ENCODE assay signal across 16 cellular contexts in the genomic region with DNA sequence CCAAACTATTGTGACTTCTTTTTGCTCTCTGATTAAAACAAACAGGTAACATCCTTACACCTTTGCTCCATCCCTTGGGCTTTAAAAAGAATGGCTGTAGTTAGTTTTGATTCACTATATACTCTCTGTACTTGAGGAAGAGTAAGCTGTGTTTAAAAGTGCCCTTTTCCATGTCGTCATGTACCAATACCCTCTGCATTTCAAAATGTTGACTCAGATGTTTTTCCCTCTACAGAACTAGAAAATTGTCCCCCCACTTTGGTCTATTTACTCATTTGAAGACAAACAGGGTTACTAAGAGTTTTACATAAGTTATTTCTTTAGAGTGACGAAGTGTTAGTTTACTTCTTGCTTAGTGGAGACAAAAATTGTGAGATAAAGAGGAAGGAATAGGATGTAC.
DNase-seq lines count a peak whose midpoint lies in the region; ATAC-seq and TF ChIP-seq lines count a peak whose summit lies in the region.
"Had no signal": no experiment of that assay in that cellular context is flagged by ENCODE, and none has a peak within 500 bp of the region (broad histone marks: within the 10 kb centered on the region; RNA-seq: fewer than 3 reads in every experiment).

No MANE protein-coding gene starts in this region.

- no peak overlapping the region for H3K4me3 Mint-ChIP-seq in activated B cell treated with CpG ODN at 0.5 μM for 24 hours
- H3K4me3 Mint-ChIP-seq in stimulated activated effector memory CD8-positive, alpha-beta T cell treated with anti-CD3 and anti-CD28 coated beads, Interleukin-12 subunit alpha, Interleukin-12 subunit beta, amount 100 ng/mL, for 72 hours, result no peak overlapping the region
- H3K4me3 Mint-ChIP-seq: IgD-negative memory B cell had no signal

- H3K9me3 ChIP-seq in cardiac muscle cell (ENCODE audit: low read depth) (no peaks in the 10 kb centered on the region), right cardiac atrium (ENCODE audit: control insufficient read depth, low read length) (no peaks in the 10 kb centered on the region), left ventricle myocardium inferior (replicated peaks) (no peaks in the 10 kb centered on the region)

- TF ChIP-seq CTCF in cardiac muscle cell (IDR thresholded peaks at IDR 0.05; ENCODE audit: low read depth, low read length) (no peak), activated B cell treated with CpG ODN at 0.5 μM for 24 hours (IDR thresholded peaks at IDR 0.05) (no peak), fibroblast of villous mesenchyme (IDR thresholded peaks at IDR 0.05; ENCODE audit: insufficient read depth, low read depth, low read length) (no peak), left ventricle myocardium inferior (IDR thresholded peaks at IDR 0.05; ENCODE audit: borderline replicate concordance) (no peak)

- no peak for ATAC-seq in right cardiac atrium
- no peak for ATAC-seq in activated B cell treated with CpG ODN at 0.5 μM for 24 hours (ENCODE audit: low read depth)
- ATAC-seq in stimulated activated effector memory CD8-positive, alpha-beta T cell treated with anti-CD3 and anti-CD28 coated beads, Interleukin-12 subunit alpha, Interleukin-12 subunit beta, amount 100 ng/mL, for 72 hours, result no peak
- ATAC-seq in GM19328 (IDR thresholded peaks at IDR 0.05; ENCODE audit: unreplicated experiment), result no peak
- no peak for ATAC-seq in left cardiac atrium

- CTCF ChIA-PET in activated B cell treated with CpG ODN at 0.5 μM for 24 hours (lab: Charles Lee), result no interaction called here

- WGBS in right cardiac atrium, result 97% methylated on average over 2 of the region's 2 CpGs

- DNase-seq in cardiac muscle cell (ENCODE audit: low read depth in 1 of 2, low spot score in 1 of 2) (no peak), right cardiac atrium (no peak), activated B cell treated with CpG ODN at 0.5 μM for 24 hours (no peak), fibroblast of villous mesenchyme (ENCODE audit: low read depth) (peak; percentile 36), left ventricle myocardium inferior (no peak), left cardiac atrium (no peak)
- DNase-seq in stimulated activated effector memory CD8-positive, alpha-beta T cell treated with anti-CD3 and anti-CD28 coated beads, Interleukin-12 subunit alpha, Interleukin-12 subunit beta, amount 100 ng/mL, for 72 hours (ENCODE audit: low spot score in 2 of 2), result no peak
- DNase-seq: central memory CD4-positive, alpha-beta T cell; effector memory CD4-positive, alpha-beta T cell; GF-D8; hypothalamus; MV-4-11; NCI-H2029 treated with DMSO at 0.1 percent for 48 hours; SW 1271 had no signal

- H3K4me3 ChIP-seq in cardiac muscle cell (no peak overlapping the region), right cardiac atrium (ENCODE audit: low read length) (no peak overlapping the region), fibroblast of villous mesenchyme (ENCODE audit: low read depth, low read length) (no peak overlapping the region), left ventricle myocardium inferior (no peak overlapping the region)

- H3K27me3 Mint-ChIP-seq in activated B cell treated with CpG ODN at 0.5 μM for 24 hours, result no peaks in the 10 kb centered on the region
- H3K27me3 Mint-ChIP-seq: IgD-negative memory B cell had no signal

- peak overlapping the region; percentile 35 for H3K27ac ChIP-seq in cardiac muscle cell
- H3K27ac ChIP-seq in right cardiac atrium (ENCODE audit: low read length), result no peak overlapping the region
- H3K27ac ChIP-seq in left ventricle myocardium inferior (replicated peaks), result no peak overlapping the region

- H3K27me3 ChIP-seq in cardiac muscle cell, result no peaks in the 10 kb centered on the region
- H3K27me3 ChIP-seq in right cardiac atrium (ENCODE audit: control insufficient read depth, insufficient read depth), result no peaks in the 10 kb centered on the region
- H3K27me3 ChIP-seq in left ventricle myocardium inferior (ENCODE audit: low read depth), result no peaks in the 10 kb centered on the region

- peak overlapping the region; percentile 21 for H3K27ac Mint-ChIP-seq in activated B cell treated with CpG ODN at 0.5 μM for 24 hours
- peak overlapping the region; percentile 70 for H3K27ac Mint-ChIP-seq in stimulated activated effector memory CD8-positive, alpha-beta T cell treated with anti-CD3 and anti-CD28 coated beads, Interleukin-12 subunit alpha, Interleukin-12 subunit beta, amount 100 ng/mL, for 72 hours

- H3K4me1 ChIP-seq in cardiac muscle cell (ENCODE audit: low read depth), result no peaks in the 10 kb centered on the region
- H3K4me1 ChIP-seq in right cardiac atrium (ENCODE audit: control insufficient read depth, insufficient read depth, low read length), result no peaks in the 10 kb centered on the region
- H3K4me1 ChIP-seq in left ventricle myocardium inferior, result no peaks in the 10 kb centered on the region

- H3K36me3 ChIP-seq in cardiac muscle cell (peaks cover 90% of the 10 kb centered on the region), left ventricle myocardium inferior (peaks cover 100% of the 10 kb centered on the region)

- POLR2A ChIA-PET in activated B cell treated with CpG ODN at 0.5 μM for 24 hours (lab: Charles Lee), result interaction anchor here (0.6 kb wide), 1 partner anchor 1791 kb away, joined by 3 read pairs; no protein-coding TSS in a partner anchor

- intact Hi-C loops in right cardiac atrium (cut with DNase I), result no loop called here
- intact Hi-C loops in activated B cell treated with CpG ODN at 0.5 μM for 24 hours (cut with micrococcal nuclease), result no loop called here
- intact Hi-C loops in left ventricle myocardium inferior (cut with micrococcal nuclease), result no loop called here
- intact Hi-C loops in left cardiac atrium (cut with DNase I), result no loop called here

- H3K9me3 Mint-ChIP-seq in activated B cell treated with CpG ODN at 0.5 μM for 24 hours, result no peaks in the 10 kb centered on the region
- no peaks in the 10 kb centered on the region for H3K9me3 Mint-ChIP-seq in stimulated activated effector memory CD8-positive, alpha-beta T cell treated with anti-CD3 and anti-CD28 coated beads, Interleukin-12 subunit alpha, Interleukin-12 subunit beta, amount 100 ng/mL, for 72 hours
- H3K9me3 Mint-ChIP-seq: IgD-negative memory B cell had no signal

- H3K36me3 Mint-ChIP-seq in activated B cell treated with CpG ODN at 0.5 μM for 24 hours (ENCODE audit: low read depth), result peaks cover 79% of the 10 kb centered on the region
- peaks cover 99% of the 10 kb centered on the region for H3K36me3 Mint-ChIP-seq in stimulated activated effector memory CD8-positive, alpha-beta T cell treated with anti-CD3 and anti-CD28 coated beads, Interleukin-12 subunit alpha, Interleukin-12 subunit beta, amount 100 ng/mL, for 72 hours

- no peaks in the 10 kb centered on the region for H3K4me1 Mint-ChIP-seq in activated B cell treated with CpG ODN at 0.5 μM for 24 hours
- H3K4me1 Mint-ChIP-seq in stimulated activated effector memory CD8-positive, alpha-beta T cell treated with anti-CD3 and anti-CD28 coated beads, Interleukin-12 subunit alpha, Interleukin-12 subunit beta, amount 100 ng/mL, for 72 hours, result peaks cover 20% of the 10 kb centered on the region
